1 cellular context compared by ENCODE assay signal in the genomic region with DNA sequence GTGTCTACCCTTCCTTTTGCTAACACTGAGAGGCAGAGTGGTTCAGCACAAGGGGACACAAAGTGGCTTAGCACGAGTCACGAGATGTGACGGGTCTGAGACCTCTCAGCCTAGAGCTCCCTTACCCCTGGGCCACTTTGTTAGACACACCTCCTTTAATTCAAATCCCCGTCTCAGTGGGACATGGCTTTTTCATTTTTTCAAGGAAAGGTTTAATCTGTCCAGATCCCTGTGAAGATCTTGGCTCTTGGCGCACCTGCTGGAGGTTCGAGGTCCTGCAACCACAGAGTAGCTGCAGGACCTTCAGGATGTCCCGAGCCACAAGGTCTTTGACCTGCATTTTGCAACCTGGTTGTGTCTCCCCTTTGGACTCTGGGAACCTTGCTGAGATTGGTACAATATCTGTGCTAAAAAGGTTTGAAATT.
TF ChIP-seq lines count a peak whose summit lies in the region.

No MANE protein-coding gene starts in this region.

TF ChIP-seq in SK-N-SH, 30 proteins besides CTCF, POLR2A, EP300 and RAD21 (continued from another document):
- TF ChIP-seq FOXM1 (IDR thresholded peaks at IDR 0.05; ENCODE audit: low read depth): no peak
